In the genomic region with DNA sequence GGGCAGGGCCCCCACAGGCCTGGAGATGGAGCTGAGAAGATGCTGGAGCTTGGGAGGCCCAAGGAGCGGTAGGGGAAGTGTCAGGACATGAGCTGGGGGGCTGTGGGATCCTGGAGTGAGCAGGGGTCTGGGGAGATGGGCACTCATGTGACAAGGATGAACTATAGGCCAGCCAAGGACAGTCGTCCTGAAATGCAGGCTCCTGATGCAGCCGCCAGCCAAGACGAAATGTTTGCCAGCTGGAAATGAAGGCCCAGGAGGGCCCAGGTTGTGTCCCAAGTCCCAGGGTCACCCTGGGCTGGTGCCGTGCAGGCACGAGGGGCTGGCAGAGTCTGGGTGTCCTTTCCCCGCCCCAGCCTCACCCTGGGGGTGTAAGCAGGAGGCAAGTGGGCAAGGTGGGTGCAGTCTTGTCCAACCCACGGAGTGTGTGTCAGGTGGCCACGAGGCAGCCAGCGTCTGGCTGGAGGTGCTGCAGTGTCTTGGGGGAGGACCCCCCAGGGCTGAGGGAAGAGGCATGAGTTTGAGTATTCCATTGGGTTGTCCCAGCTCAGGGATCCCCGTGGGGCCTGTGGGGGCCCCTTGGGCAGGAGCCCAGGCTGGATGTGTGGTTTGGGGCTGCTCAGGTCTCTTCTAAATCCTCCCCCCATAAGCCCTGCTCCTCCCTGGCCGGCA, we compare ENCODE assay signal across 1 cellular context.
TF ChIP-seq lines count a peak whose summit lies in the region.

No MANE protein-coding gene starts in this region.

TF ChIP-seq in IMR-90, 13 proteins besides CTCF, POLR2A, EP300 and RAD21:
- no peak for TF ChIP-seq MAFK (IDR thresholded peaks at IDR 0.05; ENCODE audit: low read depth, low read length)
- no peak for TF ChIP-seq BHLHE40 (IDR thresholded peaks at IDR 0.05; ENCODE audit: low read depth, low read length)
- TF ChIP-seq RFX5 (IDR thresholded peaks at IDR 0.05; ENCODE audit: low read depth, low read length): no peak
- no peak for TF ChIP-seq MXI1 (IDR thresholded peaks at IDR 0.05; ENCODE audit: borderline replicate concordance, low read depth, low read length)
- TF ChIP-seq NFE2L2 (IDR thresholded peaks at IDR 0.05; ENCODE audit: low read depth, low read length): no peak
- no peak for TF ChIP-seq RCOR1 (IDR thresholded peaks at IDR 0.05; ENCODE audit: insufficient replicate concordance, low read length)
- TF ChIP-seq, protein P1, sequence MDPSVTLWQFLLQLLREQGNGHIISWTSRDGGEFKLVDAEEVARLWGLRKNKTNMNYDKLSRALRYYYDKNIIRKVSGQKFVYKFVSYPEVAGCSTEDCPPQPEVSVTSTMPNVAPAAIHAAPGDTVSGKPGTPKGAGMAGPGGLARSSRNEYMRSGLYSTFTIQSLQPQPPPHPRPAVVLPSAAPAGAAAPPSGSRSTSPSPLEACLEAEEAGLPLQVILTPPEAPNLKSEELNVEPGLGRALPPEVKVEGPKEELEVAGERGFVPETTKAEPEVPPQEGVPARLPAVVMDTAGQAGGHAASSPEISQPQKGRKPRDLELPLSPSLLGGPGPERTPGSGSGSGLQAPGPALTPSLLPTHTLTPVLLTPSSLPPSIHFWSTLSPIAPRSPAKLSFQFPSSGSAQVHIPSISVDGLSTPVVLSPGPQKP (IDR thresholded peaks at IDR 0.05; ENCODE audit: borderline replicate concordance, low read depth, low read length): no peak
- no peak for TF ChIP-seq CHD1 (IDR thresholded peaks at IDR 0.05; ENCODE audit: low read depth, low read length)
- no peak for TF ChIP-seq FOS (IDR thresholded peaks at IDR 0.05; ENCODE audit: low read depth, low read length)
- no peak for TF ChIP-seq CEBPB (IDR thresholded peaks at IDR 0.05; ENCODE audit: low read depth, low read length)
- TF ChIP-seq, protein P2, sequence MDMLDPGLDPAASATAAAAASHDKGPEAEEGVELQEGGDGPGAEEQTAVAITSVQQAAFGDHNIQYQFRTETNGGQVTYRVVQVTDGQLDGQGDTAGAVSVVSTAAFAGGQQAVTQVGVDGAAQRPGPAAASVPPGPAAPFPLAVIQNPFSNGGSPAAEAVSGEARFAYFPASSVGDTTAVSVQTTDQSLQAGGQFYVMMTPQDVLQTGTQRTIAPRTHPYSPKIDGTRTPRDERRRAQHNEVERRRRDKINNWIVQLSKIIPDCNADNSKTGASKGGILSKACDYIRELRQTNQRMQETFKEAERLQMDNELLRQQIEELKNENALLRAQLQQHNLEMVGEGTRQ (IDR thresholded peaks at IDR 0.05; ENCODE audit: low read depth, low read length): no peak
- no peak for TF ChIP-seq MAZ (IDR thresholded peaks at IDR 0.05; ENCODE audit: borderline replicate concordance, low read depth, low read length)
- TF ChIP-seq SMC3 (IDR thresholded peaks at IDR 0.05; ENCODE audit: low read depth, low read length): no peak
